10 cellular contexts compared by ENCODE assay signal in genomic region chr18:8177330-8178016, GRCh38.
A peak's percentile ranks its signal among the peaks of the same experiment; 100 is the strongest.
DNase-seq lines count a peak whose midpoint lies in the region; ATAC-seq, FAIRE-seq and TF ChIP-seq lines count a peak whose summit lies in the region.
"Had no signal": no experiment of that assay in that cellular context is flagged by ENCODE, and none has a peak within 500 bp of the region (broad histone marks: within the 10 kb centered on the region; RNA-seq: fewer than 3 reads in every experiment).

No MANE protein-coding gene starts in this region.

- peak; percentile 81 for FAIRE-seq in bronchial epithelial cell (lab: Jason Lieb, UNC)

- 42% methylated on average over 3 of the region's 3 CpGs for WGBS in liver

- H3K36me3 ChIP-seq in bronchial epithelial cell (ENCODE audit: control insufficient read depth, insufficient read depth, low read length) = no peaks in the 10 kb centered on the region
- H3K36me3 ChIP-seq in liver (ENCODE audit: control insufficient read depth in 4 of 4, insufficient read depth in 3 of 4, low read depth in 1 of 4, low read length in 3 of 4) = no peaks in the 10 kb centered on the region

- no peak for DNase-seq in Right ventricle myocardium superior
- no peak for DNase-seq in cardiac septum (ENCODE audit: low spot score)
- peak; percentile 67 for DNase-seq in bronchial epithelial cell (ENCODE audit: low read depth)
- DNase-seq in dorsolateral prefrontal cortex = no peak
- DNase-seq: AML-193 had no signal

- H3K27ac ChIP-seq in liver (ENCODE audit: low read depth in 1 of 2, low read length in 2 of 2) (no peak overlapping the region), dorsolateral prefrontal cortex (peak overlapping the region in 2 of 59 donors; percentile 10 to 16)

- H3K4me3 ChIP-seq in bronchial epithelial cell (ENCODE audit: low read depth, low read length) = no peak overlapping the region
- no peak overlapping the region for H3K4me3 ChIP-seq in liver (ENCODE audit: low read depth in 1 of 3, low read length in 3 of 3)
- no peak overlapping the region for H3K4me3 ChIP-seq in dorsolateral prefrontal cortex

- no peak overlapping the region for H3K9ac ChIP-seq in liver (ENCODE audit: low read depth in 1 of 2, low read length in 2 of 2)

- TF ChIP-seq CTCF in bronchial epithelial cell (IDR thresholded peaks at IDR 0.05; ENCODE audit: insufficient read depth, low read length, severe bottlenecking) (no peak), liver (IDR thresholded peaks at IDR 0.05; ENCODE audit: low read depth, low read length, missing input control) (no peak), dorsolateral prefrontal cortex (IDR thresholded peaks at IDR 0.05 in 54 of 56, conservative IDR thresholded peaks at IDR 0.05 in 2 of 56; ENCODE audit: low read depth in 1 of 56, partially characterized antibody in 56 of 56) (no peak)

- ATAC-seq in Right ventricle myocardium superior (ENCODE audit: poor library complexity) (peak; percentile 85), HG02588 (IDR thresholded peaks at IDR 0.05; ENCODE audit: unreplicated experiment) (no peak), HG02981 (IDR thresholded peaks at IDR 0.05; ENCODE audit: unreplicated experiment) (no peak), HG03045 (IDR thresholded peaks at IDR 0.05; ENCODE audit: unreplicated experiment) (no peak)
- ATAC-seq: activated CD4-positive, CD25-positive, alpha-beta regulatory T cell treated with anti-CD3 and anti-CD28 coated beads, Interleukin-2, amount 50 U/mL, for 24 hours had no signal

- intact Hi-C loops in Right ventricle myocardium superior (cut with DNase I) (no loop called here), cardiac septum (cut with DNase I) (no loop called here), dorsolateral prefrontal cortex (cut with DNase I) (no loop called here)

- H3K9me3 ChIP-seq in liver (ENCODE audit: control insufficient read depth in 4 of 4, low read length in 3 of 4) = no peaks in the 10 kb centered on the region

- no peak for TF ChIP-seq RAD21 in liver (IDR thresholded peaks at IDR 0.05)

- H3K27me3 ChIP-seq in bronchial epithelial cell (ENCODE audit: control insufficient read depth, insufficient read depth, low read length) (no peaks in the 10 kb centered on the region), liver (ENCODE audit: control insufficient read depth in 4 of 4, insufficient read depth in 4 of 4, low read length in 3 of 4) (no peaks in the 10 kb centered on the region), dorsolateral prefrontal cortex (no peaks in the 10 kb centered on the region)

- H3K4me1 ChIP-seq in liver (ENCODE audit: control insufficient read depth in 4 of 4, insufficient read depth in 4 of 4, low read length in 3 of 4) = peaks cover 0 to 11% (median 4%) of the 10 kb centered on the region in 4 donors

TF ChIP-seq in liver, 16 proteins besides CTCF, POLR2A, EP300 and RAD21:
- TF ChIP-seq SP1 (IDR thresholded peaks at IDR 0.05) (no peak), NR2F2 (IDR thresholded peaks at IDR 0.05) (peak; percentile 54), RXRA (IDR thresholded peaks at IDR 0.05) (peak; percentile 15 to 56), HNF4G (IDR thresholded peaks at IDR 0.05) (no peak)
TF ChIP-seq in liver: peak in this region for 2.
